In the genomic region with DNA sequence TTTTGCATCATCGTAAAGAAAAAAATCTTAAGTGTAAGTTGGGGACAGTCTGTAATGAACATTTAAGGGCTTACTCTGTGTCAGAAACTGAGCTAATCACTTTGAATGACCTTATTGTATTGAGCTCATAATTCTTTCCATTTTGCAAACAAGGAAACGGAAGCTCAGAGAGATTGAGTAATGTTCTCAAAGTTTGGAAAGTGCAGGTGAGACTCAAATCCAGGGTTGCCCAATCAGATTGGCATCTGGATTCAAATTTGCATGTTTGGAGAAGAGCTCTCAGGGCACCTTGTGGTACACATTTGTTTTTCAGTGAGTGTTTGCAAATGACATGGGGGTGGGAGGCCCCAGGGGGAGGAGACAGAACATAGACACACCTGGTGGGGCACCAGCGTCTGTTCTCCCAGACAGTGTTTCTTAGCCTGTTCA, we compare ENCODE assay signal across 1 cellular context.
TF ChIP-seq lines count a peak whose summit lies in the region.

No MANE protein-coding gene starts in this region.

TF ChIP-seq in GM23338, 12 proteins besides CTCF, POLR2A, EP300 and RAD21 (continued from another document):
- TF ChIP-seq, protein P1, sequence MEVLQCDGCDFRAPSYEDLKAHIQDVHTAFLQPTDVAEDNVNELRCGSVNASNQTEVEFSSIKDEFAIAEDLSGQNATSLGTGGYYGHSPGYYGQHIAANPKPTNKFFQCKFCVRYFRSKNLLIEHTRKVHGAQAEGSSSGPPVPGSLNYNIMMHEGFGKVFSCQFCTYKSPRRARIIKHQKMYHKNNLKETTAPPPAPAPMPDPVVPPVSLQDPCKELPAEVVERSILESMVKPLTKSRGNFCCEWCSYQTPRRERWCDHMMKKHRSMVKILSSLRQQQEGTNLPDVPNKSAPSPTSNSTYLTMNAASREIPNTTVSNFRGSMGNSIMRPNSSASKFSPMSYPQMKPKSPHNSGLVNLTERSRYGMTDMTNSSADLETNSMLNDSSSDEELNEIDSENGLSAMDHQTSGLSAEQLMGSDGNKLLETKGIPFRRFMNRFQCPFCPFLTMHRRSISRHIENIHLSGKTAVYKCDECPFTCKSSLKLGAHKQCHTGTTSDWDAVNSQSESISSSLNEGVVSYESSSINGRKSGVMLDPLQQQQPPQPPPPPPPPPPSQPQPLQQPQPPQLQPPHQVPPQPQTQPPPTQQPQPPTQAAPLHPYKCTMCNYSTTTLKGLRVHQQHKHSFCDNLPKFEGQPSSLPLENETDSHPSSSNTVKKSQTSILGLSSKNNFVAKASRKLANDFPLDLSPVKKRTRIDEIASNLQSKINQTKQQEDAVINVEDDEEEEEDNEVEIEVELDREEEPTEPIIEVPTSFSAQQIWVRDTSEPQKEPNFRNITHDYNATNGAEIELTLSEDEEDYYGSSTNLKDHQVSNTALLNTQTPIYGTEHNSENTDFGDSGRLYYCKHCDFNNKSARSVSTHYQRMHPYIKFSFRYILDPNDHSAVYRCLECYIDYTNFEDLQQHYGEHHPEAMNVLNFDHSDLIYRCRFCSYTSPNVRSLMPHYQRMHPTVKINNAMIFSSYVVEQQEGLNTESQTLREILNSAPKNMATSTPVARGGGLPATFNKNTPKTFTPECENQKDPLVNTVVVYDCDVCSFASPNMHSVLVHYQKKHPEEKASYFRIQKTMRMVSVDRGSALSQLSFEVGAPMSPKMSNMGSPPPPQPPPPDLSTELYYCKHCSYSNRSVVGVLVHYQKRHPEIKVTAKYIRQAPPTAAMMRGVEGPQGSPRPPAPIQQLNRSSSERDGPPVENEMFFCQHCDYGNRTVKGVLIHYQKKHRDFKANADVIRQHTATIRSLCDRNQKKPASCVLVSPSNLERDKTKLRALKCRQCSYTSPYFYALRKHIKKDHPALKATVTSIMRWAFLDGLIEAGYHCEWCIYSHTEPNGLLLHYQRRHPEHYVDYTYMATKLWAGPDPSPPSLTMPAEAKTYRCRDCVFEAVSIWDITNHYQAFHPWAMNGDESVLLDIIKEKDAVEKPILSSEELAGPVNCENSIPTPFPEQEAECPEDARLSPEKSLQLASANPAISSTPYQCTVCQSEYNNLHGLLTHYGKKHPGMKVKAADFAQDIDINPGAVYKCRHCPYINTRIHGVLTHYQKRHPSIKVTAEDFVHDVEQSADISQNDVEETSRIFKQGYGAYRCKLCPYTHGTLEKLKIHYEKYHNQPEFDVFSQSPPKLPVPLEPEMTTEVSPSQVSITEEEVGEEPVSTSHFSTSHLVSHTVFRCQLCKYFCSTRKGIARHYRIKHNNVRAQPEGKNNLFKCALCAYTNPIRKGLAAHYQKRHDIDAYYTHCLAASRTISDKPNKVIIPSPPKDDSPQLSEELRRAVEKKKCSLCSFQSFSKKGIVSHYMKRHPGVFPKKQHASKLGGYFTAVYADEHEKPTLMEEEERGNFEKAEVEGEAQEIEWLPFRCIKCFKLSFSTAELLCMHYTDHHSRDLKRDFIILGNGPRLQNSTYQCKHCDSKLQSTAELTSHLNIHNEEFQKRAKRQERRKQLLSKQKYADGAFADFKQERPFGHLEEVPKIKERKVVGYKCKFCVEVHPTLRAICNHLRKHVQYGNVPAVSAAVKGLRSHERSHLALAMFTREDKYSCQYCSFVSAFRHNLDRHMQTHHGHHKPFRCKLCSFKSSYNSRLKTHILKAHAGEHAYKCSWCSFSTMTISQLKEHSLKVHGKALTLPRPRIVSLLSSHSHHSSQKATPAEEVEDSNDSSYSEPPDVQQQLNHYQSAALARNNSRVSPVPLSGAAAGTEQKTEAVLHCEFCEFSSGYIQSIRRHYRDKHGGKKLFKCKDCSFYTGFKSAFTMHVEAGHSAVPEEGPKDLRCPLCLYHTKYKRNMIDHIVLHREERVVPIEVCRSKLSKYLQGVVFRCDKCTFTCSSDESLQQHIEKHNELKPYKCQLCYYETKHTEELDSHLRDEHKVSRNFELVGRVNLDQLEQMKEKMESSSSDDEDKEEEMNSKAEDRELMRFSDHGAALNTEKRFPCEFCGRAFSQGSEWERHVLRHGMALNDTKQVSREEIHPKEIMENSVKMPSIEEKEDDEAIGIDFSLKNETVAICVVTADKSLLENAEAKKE (CRISPR knock-in tag; IDR thresholded peaks at IDR 0.05), result no peak
- TF ChIP-seq EZH2phosphoT487 (IDR thresholded peaks at IDR 0.05; ENCODE audit: unreplicated experiment), result no peak
- TF ChIP-seq, protein P2, sequence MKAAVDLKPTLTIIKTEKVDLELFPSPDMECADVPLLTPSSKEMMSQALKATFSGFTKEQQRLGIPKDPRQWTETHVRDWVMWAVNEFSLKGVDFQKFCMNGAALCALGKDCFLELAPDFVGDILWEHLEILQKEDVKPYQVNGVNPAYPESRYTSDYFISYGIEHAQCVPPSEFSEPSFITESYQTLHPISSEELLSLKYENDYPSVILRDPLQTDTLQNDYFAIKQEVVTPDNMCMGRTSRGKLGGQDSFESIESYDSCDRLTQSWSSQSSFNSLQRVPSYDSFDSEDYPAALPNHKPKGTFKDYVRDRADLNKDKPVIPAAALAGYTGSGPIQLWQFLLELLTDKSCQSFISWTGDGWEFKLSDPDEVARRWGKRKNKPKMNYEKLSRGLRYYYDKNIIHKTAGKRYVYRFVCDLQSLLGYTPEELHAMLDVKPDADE (IDR thresholded peaks at IDR 0.05), result no peak
- TF ChIP-seq CREB1 (CRISPR knock-in tag; IDR thresholded peaks at IDR 0.05; ENCODE audit: low read depth), result no peak
- no peak for TF ChIP-seq STAT1 (IDR thresholded peaks at IDR 0.05; ENCODE audit: unreplicated experiment)
- no peak for TF ChIP-seq ZNF331 (CRISPR knock-in tag; IDR thresholded peaks at IDR 0.05; ENCODE audit: low read depth)
- TF ChIP-seq, protein P3, sequence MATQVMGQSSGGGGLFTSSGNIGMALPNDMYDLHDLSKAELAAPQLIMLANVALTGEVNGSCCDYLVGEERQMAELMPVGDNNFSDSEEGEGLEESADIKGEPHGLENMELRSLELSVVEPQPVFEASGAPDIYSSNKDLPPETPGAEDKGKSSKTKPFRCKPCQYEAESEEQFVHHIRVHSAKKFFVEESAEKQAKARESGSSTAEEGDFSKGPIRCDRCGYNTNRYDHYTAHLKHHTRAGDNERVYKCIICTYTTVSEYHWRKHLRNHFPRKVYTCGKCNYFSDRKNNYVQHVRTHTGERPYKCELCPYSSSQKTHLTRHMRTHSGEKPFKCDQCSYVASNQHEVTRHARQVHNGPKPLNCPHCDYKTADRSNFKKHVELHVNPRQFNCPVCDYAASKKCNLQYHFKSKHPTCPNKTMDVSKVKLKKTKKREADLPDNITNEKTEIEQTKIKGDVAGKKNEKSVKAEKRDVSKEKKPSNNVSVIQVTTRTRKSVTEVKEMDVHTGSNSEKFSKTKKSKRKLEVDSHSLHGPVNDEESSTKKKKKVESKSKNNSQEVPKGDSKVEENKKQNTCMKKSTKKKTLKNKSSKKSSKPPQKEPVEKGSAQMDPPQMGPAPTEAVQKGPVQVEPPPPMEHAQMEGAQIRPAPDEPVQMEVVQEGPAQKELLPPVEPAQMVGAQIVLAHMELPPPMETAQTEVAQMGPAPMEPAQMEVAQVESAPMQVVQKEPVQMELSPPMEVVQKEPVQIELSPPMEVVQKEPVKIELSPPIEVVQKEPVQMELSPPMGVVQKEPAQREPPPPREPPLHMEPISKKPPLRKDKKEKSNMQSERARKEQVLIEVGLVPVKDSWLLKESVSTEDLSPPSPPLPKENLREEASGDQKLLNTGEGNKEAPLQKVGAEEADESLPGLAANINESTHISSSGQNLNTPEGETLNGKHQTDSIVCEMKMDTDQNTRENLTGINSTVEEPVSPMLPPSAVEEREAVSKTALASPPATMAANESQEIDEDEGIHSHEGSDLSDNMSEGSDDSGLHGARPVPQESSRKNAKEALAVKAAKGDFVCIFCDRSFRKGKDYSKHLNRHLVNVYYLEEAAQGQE (IDR thresholded peaks at IDR 0.05; ENCODE audit: unreplicated experiment), result no peak
- TF ChIP-seq POLR2AphosphoS5 (IDR thresholded peaks at IDR 0.05; ENCODE audit: low read depth), result no peak
- no peak for TF ChIP-seq EZH2 (IDR thresholded peaks at IDR 0.05; ENCODE audit: low read depth, unreplicated experiment)
- no peak for TF ChIP-seq ZNF114 (CRISPR knock-in tag; IDR thresholded peaks at IDR 0.05)
